In the genomic region with DNA sequence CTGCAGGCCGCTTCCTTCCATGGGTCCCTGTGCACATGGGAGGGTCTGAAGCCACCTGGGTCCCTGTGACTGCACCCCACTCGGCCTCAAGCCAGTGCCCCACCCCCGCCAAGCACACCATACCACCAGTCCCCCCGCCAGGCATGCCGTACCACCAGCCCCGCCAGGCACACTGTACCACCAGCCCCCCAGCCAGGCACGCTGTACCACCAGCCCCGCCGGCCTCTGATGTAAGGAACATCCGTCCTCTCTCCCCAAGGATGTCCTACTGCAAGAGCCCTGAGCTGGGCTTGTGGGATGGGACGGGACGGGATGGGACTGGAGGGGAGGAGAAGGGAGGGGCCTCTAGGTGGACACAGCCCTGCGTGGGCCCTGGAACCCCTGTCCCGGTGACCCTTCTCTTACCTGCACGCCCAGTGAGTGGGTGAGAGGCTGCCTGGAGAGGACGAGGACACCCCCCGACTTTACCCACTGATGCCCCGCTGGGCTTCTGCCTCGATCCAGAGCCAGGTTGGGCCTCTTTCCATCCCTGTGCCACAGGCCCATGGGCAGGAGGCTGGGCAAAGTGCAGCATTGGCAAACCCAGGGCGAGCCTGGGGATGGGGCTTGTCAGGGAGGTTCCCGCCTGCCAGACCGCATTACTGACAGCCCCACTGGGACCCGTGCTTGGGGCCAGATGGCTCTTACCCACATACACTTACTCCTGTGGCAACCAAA, we compare ENCODE assay signal across 24 cellular contexts. TPM values are rescaled to one million over a fixed set of nuclear protein-coding genes. Genes with fewer than 3 reads are reported as not detected.
DNase-seq lines count a peak whose midpoint lies in the region; ATAC-seq and TF ChIP-seq lines count a peak whose summit lies in the region.
"Had no signal": no experiment of that assay in that cellular context is flagged by ENCODE, and none has a peak within 500 bp of the region (broad histone marks: within the 10 kb centered on the region; RNA-seq: fewer than 3 reads in every experiment).

No MANE protein-coding gene starts in this region.

- H3K27me3 Mint-ChIP-seq in stimulated activated memory B cell treated with anti-CD40 and anti-IgM and Interleukin-4, amounts not matched to agents 10 μg/mL and 1 μg/mL and 100 μg/mL, for 72 hours, result peaks cover 12% of the 10 kb centered on the region
- H3K27me3 Mint-ChIP-seq: IgD-negative memory B cell had no signal

- no peaks in the 10 kb centered on the region for H4K20me1 ChIP-seq in IMR-90 (ENCODE audit: insufficient read depth, low read length)

- no peaks in the 10 kb centered on the region for H3K36me3 Mint-ChIP-seq in stimulated activated memory B cell treated with anti-CD40 and anti-IgM and Interleukin-4, amounts not matched to agents 10 μg/mL and 1 μg/mL and 100 μg/mL, for 72 hours
- H3K36me3 Mint-ChIP-seq: CD8-positive, alpha-beta T cell had no signal

- ATAC-seq in Right ventricle myocardium superior (ENCODE audit: poor library complexity) (no peak), IMR-90 (ENCODE audit: low read depth) (no peak), HG03095 (IDR thresholded peaks at IDR 0.05; ENCODE audit: unreplicated experiment) (no peak)
- peak; percentile 54 for ATAC-seq in stimulated activated memory B cell treated with anti-CD40 and anti-IgM and Interleukin-4, amounts not matched to agents 10 μg/mL and 1 μg/mL and 100 μg/mL, for 72 hours
- ATAC-seq: CD8-positive, alpha-beta T cell; T-helper 17 cell had no signal

- H3K27me3 ChIP-seq in left ventricle myocardium inferior (ENCODE audit: low read depth) (no peaks in the 10 kb centered on the region), IMR-90 (ENCODE audit: control insufficient read depth, insufficient read depth, low read length) (no peaks in the 10 kb centered on the region; the same call in 1 of the 2 replicates)

- H3K36me3 ChIP-seq in left ventricle myocardium inferior (peaks cover 5% of the 10 kb centered on the region), IMR-90 (ENCODE audit: control insufficient read depth, insufficient read depth, low read length) (no peaks in the 10 kb centered on the region)

- H2AK5ac ChIP-seq in IMR-90 (ENCODE audit: low read depth, low read length), result no peak overlapping the region

- no TSS peak for BruUV-seq in IMR-90 (replicated peaks; lab: Mats Ljungman, UMichigan)

- H3K9me3 Mint-ChIP-seq in stimulated activated memory B cell treated with anti-CD40 and anti-IgM and Interleukin-4, amounts not matched to agents 10 μg/mL and 1 μg/mL and 100 μg/mL, for 72 hours, result peaks cover 4% of the 10 kb centered on the region
- H3K9me3 Mint-ChIP-seq: CD8-positive, alpha-beta T cell; IgD-negative memory B cell had no signal

- H3K4me3 Mint-ChIP-seq in stimulated activated memory B cell treated with anti-CD40 and anti-IgM and Interleukin-4, amounts not matched to agents 10 μg/mL and 1 μg/mL and 100 μg/mL, for 72 hours, result no peak overlapping the region
- H3K4me3 Mint-ChIP-seq: CD8-positive, alpha-beta T cell; IgD-negative memory B cell; T-helper 17 cell had no signal

- no peak overlapping the region for H3K4ac ChIP-seq in IMR-90 (ENCODE audit: low read depth, low read length)

- H3K27ac ChIP-seq in left ventricle myocardium inferior (replicated peaks) (no peak overlapping the region), IMR-90 (ENCODE audit: insufficient read depth, low read length) (no peak overlapping the region)
- H3K27ac ChIP-seq: KMS-11, RWPE1, SK-N-MC had no signal

- no peaks in the 10 kb centered on the region for H3K79me1 ChIP-seq in IMR-90 (ENCODE audit: low read depth in 1 of 2, low read length in 2 of 2)

- TF ChIP-seq RAD21 in IMR-90 (IDR thresholded peaks at IDR 0.05; ENCODE audit: low read length), result no peak

- no peaks in the 10 kb centered on the region for H3K4me1 Mint-ChIP-seq in stimulated activated memory B cell treated with anti-CD40 and anti-IgM and Interleukin-4, amounts not matched to agents 10 μg/mL and 1 μg/mL and 100 μg/mL, for 72 hours
- H3K4me1 Mint-ChIP-seq: IgD-negative memory B cell had no signal

- no peak overlapping the region for H3K56ac ChIP-seq in IMR-90 (ENCODE audit: extremely low read depth, insufficient read depth, low read length)

- no peak overlapping the region for H2AFZ ChIP-seq in IMR-90 (replicated peaks; ENCODE audit: low read length, poor library complexity)

- no peak overlapping the region for H4K91ac ChIP-seq in IMR-90 (ENCODE audit: insufficient read depth, low read depth, low read length)

- no peak overlapping the region for H2BK20ac ChIP-seq in IMR-90 (ENCODE audit: low read depth, low read length)

- H2BK5ac ChIP-seq in IMR-90 (ENCODE audit: low read depth, low read length, poor library complexity, severe bottlenecking), result no peak overlapping the region

- H3K9me1 ChIP-seq in IMR-90 (ENCODE audit: insufficient read depth, low read length), result no peaks in the 10 kb centered on the region

- no peak overlapping the region for H3K23ac ChIP-seq in IMR-90 (ENCODE audit: low read depth, low read length)

- H3K27ac Mint-ChIP-seq in stimulated activated memory B cell treated with anti-CD40 and anti-IgM and Interleukin-4, amounts not matched to agents 10 μg/mL and 1 μg/mL and 100 μg/mL, for 72 hours, result no peak overlapping the region
- H3K27ac Mint-ChIP-seq: CD8-positive, alpha-beta T cell; IgD-negative memory B cell; T-helper 17 cell had no signal

- no peak overlapping the region for H4K8ac ChIP-seq in IMR-90 (ENCODE audit: low read depth in 2 of 2, low read length in 2 of 2)

- 92% methylated on average over 2 of the region's 23 CpGs; no CpG with 5 or more reads in 1 of the 2 experiments for WGBS in IMR-90 (ENCODE audit: extremely low coverage in 2 of 2, insufficient read length in 1 of 2), 2 experiments

- peak overlapping the region; percentile 28 for H2AK9ac ChIP-seq in IMR-90 (replicated peaks; ENCODE audit: low read depth, low read length, poor library complexity)

- no peak for TF ChIP-seq POLR2A in IMR-90 (IDR thresholded peaks at IDR 0.05; ENCODE audit: low read depth, low read length)

- no peak overlapping the region for H3K9ac ChIP-seq in IMR-90 (ENCODE audit: low read depth, low read length)
- H3K9ac ChIP-seq: KMS-11 had no signal

- CTCF ChIA-PET in IMR-90 (lab: Yijun Ruan, JAX), result no interaction called here

- no peak overlapping the region for H4K5ac ChIP-seq in IMR-90 (ENCODE audit: low read depth, low read length)

- no peak overlapping the region for H3K18ac ChIP-seq in IMR-90 (ENCODE audit: low read depth, low read length)

- in situ Hi-C loops in IMR-90 (cut with MboI; ENCODE audit: low sequenced_read_pairs), result no loop called here

- no peak overlapping the region for H2BK120ac ChIP-seq in IMR-90 (ENCODE audit: low read depth, low read length)

- H2BK15ac ChIP-seq in IMR-90 (ENCODE audit: low read depth, low read length), result no peak overlapping the region

- dilution Hi-C loops in IMR-90 (cut with HindIII; ENCODE audit: low sequenced_read_pairs, unreplicated experiment), result no loop called here

- POLR2A ChIA-PET in IMR-90 (lab: Charles Lee; ENCODE audit: unreplicated experiment), result no interaction called here

- no peaks in the 10 kb centered on the region for H3K4me1 ChIP-seq in left ventricle myocardium inferior
- no peaks in the 10 kb centered on the region for H3K4me1 ChIP-seq in IMR-90 (ENCODE audit: control insufficient read depth, insufficient read depth, low read length)
- H3K4me1 ChIP-seq: Caco-2 had no signal

- H3K9me3 ChIP-seq in left ventricle myocardium inferior (replicated peaks) (peaks cover 12% of the 10 kb centered on the region), IMR-90 (ENCODE audit: control insufficient read depth, insufficient read depth, low read length) (peaks cover 15% of the 10 kb centered on the region)
- H3K9me3 ChIP-seq: Caco-2 had no signal

- TF ChIP-seq CTCF in left ventricle myocardium inferior (IDR thresholded peaks at IDR 0.05; ENCODE audit: borderline replicate concordance) (no peak), IMR-90 (conservative IDR thresholded peaks at IDR 0.05; ENCODE audit: low read depth, low read length) (no peak)

- intact Hi-C loops in Right ventricle myocardium superior (cut with DNase I), result no loop called here
- intact Hi-C loops in left ventricle myocardium inferior (cut with micrococcal nuclease), result no loop called here
- intact Hi-C loops in IMR-90 (cut with micrococcal nuclease), result no loop called here
- intact Hi-C loops in posterior vena cava (cut with DNase I), result loop anchor here in 1 of 2 donors (10.0 kb wide), 1 partner anchor 344 kb away; the partner anchor contains the start of genes MCM3AP and YBEY

- no peak overlapping the region for H3K4me3 ChIP-seq in left ventricle myocardium inferior
- H3K4me3 ChIP-seq in IMR-90 (ENCODE audit: insufficient read depth, low read depth, low read length), result no peak overlapping the region
- H3K4me3 ChIP-seq: SK-N-MC had no signal

- peak; percentile 22 for DNase-seq in Right ventricle myocardium superior
- DNase-seq in left ventricle myocardium inferior, result no peak
- DNase-seq in IMR-90, result no peak
- DNase-seq in iPS-NIHi11 (ENCODE audit: low spot score), result peak; percentile 6
- DNase-seq in NCI-H526 treated with DMSO at 0.1 percent for 48 hours (lab: John Stamatoyannopoulos, UW), result no peak
- DNase-seq in posterior vena cava (ENCODE audit: low spot score), result no peak
- DNase-seq: C1 segment of cervical spinal cord; CD8-positive, alpha-beta T cell; MM.1S; NCI-H1048; NCI-H1417; NCI-H1694; NCI-H2029 treated with DMSO at 0.1 percent for 48 hours; NCI-H345; NCI-H526; SIG-M5; T-helper 17 cell had no signal

- H3K14ac ChIP-seq in IMR-90 (replicated peaks; ENCODE audit: low read depth, low read length), result no peak overlapping the region

- no peak overlapping the region for H3K4me2 ChIP-seq in IMR-90 (ENCODE audit: low read depth, low read length)
- H3K4me2 ChIP-seq: KMS-11 had no signal

TF ChIP-seq in IMR-90, 13 proteins besides CTCF, POLR2A, EP300 and RAD21 (continues in another document):
- TF ChIP-seq MAFK (IDR thresholded peaks at IDR 0.05; ENCODE audit: low read depth, low read length) (no peak), NFE2L2 (IDR thresholded peaks at IDR 0.05; ENCODE audit: low read depth, low read length) (no peak), CEBPB (IDR thresholded peaks at IDR 0.05; ENCODE audit: low read depth, low read length) (no peak)
- TF ChIP-seq, protein P1, sequence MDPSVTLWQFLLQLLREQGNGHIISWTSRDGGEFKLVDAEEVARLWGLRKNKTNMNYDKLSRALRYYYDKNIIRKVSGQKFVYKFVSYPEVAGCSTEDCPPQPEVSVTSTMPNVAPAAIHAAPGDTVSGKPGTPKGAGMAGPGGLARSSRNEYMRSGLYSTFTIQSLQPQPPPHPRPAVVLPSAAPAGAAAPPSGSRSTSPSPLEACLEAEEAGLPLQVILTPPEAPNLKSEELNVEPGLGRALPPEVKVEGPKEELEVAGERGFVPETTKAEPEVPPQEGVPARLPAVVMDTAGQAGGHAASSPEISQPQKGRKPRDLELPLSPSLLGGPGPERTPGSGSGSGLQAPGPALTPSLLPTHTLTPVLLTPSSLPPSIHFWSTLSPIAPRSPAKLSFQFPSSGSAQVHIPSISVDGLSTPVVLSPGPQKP (IDR thresholded peaks at IDR 0.05; ENCODE audit: borderline replicate concordance, low read depth, low read length), result no peak

RNA-seq across cellular contexts. Expression of gene COL6A1, which starts 40.8 kb away (rescaled TPM):
- total RNA-seq in Right ventricle myocardium superior (173 TPM), left ventricle myocardium inferior (154 TPM), IMR-90 (2012; rRNA removed) (173 and 186 TPM in 2 replicates), posterior vena cava (100 to 1,000 TPM; 606 to 689 TPM)
- polyA plus RNA-seq in IMR-90 (2012; rRNA removed), result 1,556 and 1,578 TPM in 2 replicates
- polyA plus RNA-seq in IMR-90 (2012; cell fraction: cytosol; rRNA removed), result 1,992 and 3,331 TPM in 2 replicates
- polyA plus RNA-seq in IMR-90 (2012; cell fraction: nucleus; rRNA removed; ENCODE audit: low replicate concordance), result 5,237 and 11,886 TPM in 2 replicates
- polyA plus RNA-seq: IgD-negative memory B cell had no signal

Comparison
In these comparisons a context has a peak if more than half of its experiments do, and no peak if none do; other contexts are left out.
1. DNase-seq: peak in Right ventricle myocardium superior (single experiment) and iPS-NIHi11 (single experiment); none in left ventricle myocardium inferior (single experiment), IMR-90 (single experiment), NCI-H526 treated with DMSO at 0.1 percent for 48 hours (single experiment) and posterior vena cava (single experiment).